ENCODE assay signal across 12 cellular contexts in the genomic region with DNA sequence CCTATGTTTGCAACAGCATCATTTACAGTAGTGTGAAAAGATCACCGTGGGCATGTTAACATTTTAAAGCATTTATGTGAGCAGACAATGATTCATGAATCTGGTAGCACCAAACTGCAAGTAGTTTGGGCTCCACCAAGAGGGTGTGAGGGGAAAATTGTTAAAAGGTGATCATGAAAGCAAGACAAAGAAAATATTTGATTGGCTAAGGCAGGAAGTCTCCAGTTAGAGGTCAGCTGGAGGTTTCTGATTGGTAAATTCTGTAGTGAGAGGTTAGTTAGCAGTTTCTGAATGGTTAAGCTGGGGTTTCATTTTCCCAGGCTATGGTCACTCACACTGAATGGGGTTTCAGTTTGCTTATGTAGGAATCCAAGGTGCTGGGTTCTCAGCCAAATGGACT. TPM values are rescaled to one million over a fixed set of nuclear protein-coding genes. Genes with fewer than 3 reads are reported as not detected.
DNase-seq lines count a peak whose midpoint lies in the region; ATAC-seq, FAIRE-seq and TF ChIP-seq lines count a peak whose summit lies in the region.
"Had no signal": no experiment of that assay in that cellular context is flagged by ENCODE, and none has a peak within 500 bp of the region (broad histone marks: within the 10 kb centered on the region; RNA-seq: fewer than 3 reads in every experiment).

No MANE protein-coding gene starts in this region.

- peaks cover 2% of the 10 kb centered on the region for H3K4me1 Mint-ChIP-seq in activated naive CD4-positive, alpha-beta T cell treated with anti-CD3 and anti-CD28 coated beads, Interleukin-2, amount 10 ng/mL, durations not matched to agents 7 days and 5 days
- H3K4me1 Mint-ChIP-seq in naive thymus-derived CD4-positive, alpha-beta T cell, result peaks cover 0 to 10% (median 0%) of the 10 kb centered on the region in 7 donors

- H3K27me3 Mint-ChIP-seq in activated naive CD4-positive, alpha-beta T cell treated with anti-CD3 and anti-CD28 coated beads, Interleukin-2, amount 10 ng/mL, durations not matched to agents 7 days and 5 days, result peaks cover 34% of the 10 kb centered on the region
- H3K27me3 Mint-ChIP-seq in naive thymus-derived CD4-positive, alpha-beta T cell, result peaks cover 19 to 31% (median 23%) of the 10 kb centered on the region in 5 donors

- no peak overlapping the region for H3K27ac Mint-ChIP-seq in activated naive CD4-positive, alpha-beta T cell treated with anti-CD3 and anti-CD28 coated beads, Interleukin-2, amount 50 U/mL, for 72 hours
- H3K27ac Mint-ChIP-seq in activated naive CD4-positive, alpha-beta T cell treated with anti-CD3 and anti-CD28 coated beads, Interleukin-2, amount 10 ng/mL, durations not matched to agents 7 days and 5 days, result no peak overlapping the region
- H3K27ac Mint-ChIP-seq in naive thymus-derived CD4-positive, alpha-beta T cell, result no peak overlapping the region
- H3K27ac Mint-ChIP-seq: dendritic cell treated with granulocyte-macrophage colony-stimulating factor and Interleukin-4, amounts not matched to agents 40 ng/mL and 50 ng/mL, for 4 days had no signal

- intact Hi-C loops in left lung (cut with DNase I), result no loop called here
- intact Hi-C loops in naive thymus-derived CD4-positive, alpha-beta T cell (cut with micrococcal nuclease), result no loop called here

- peaks cover 4 to 51% of the 10 kb centered on the region in 2 donors for H3K27me3 ChIP-seq in left lung
- peaks cover 0 to 4% of the 10 kb centered on the region in 2 donors for H3K27me3 ChIP-seq in naive thymus-derived CD4-positive, alpha-beta T cell (ENCODE audit: control insufficient read depth in 2 of 2, insufficient read depth in 2 of 2, low read length in 2 of 2)
- H3K27me3 ChIP-seq: BLaER1 had no signal

- H3K36me3 Mint-ChIP-seq in activated naive CD4-positive, alpha-beta T cell treated with anti-CD3 and anti-CD28 coated beads, Interleukin-2, amount 50 U/mL, for 72 hours, result no peaks in the 10 kb centered on the region
- no peaks in the 10 kb centered on the region for H3K36me3 Mint-ChIP-seq in activated naive CD4-positive, alpha-beta T cell treated with anti-CD3 and anti-CD28 coated beads, Interleukin-2, amount 10 ng/mL, durations not matched to agents 7 days and 5 days
- H3K36me3 Mint-ChIP-seq in naive thymus-derived CD4-positive, alpha-beta T cell, result no peaks in the 10 kb centered on the region

- no peak for FAIRE-seq in urothelium cell line (lab: Jason Lieb, UNC)

- no peak overlapping the region for H3K4me3 ChIP-seq in left lung
- H3K4me3 ChIP-seq in naive thymus-derived CD4-positive, alpha-beta T cell (ENCODE audit: low read length), result no peak overlapping the region
- H3K4me3 ChIP-seq: BLaER1, thoracic aorta had no signal

- no peaks in the 10 kb centered on the region for H3K9me3 Mint-ChIP-seq in activated naive CD4-positive, alpha-beta T cell treated with anti-CD3 and anti-CD28 coated beads, Interleukin-2, amount 50 U/mL, for 72 hours
- H3K9me3 Mint-ChIP-seq in activated naive CD4-positive, alpha-beta T cell treated with anti-CD3 and anti-CD28 coated beads, Interleukin-2, amount 10 ng/mL, durations not matched to agents 7 days and 5 days, result no peaks in the 10 kb centered on the region
- no peaks in the 10 kb centered on the region for H3K9me3 Mint-ChIP-seq in naive thymus-derived CD4-positive, alpha-beta T cell
- H3K9me3 Mint-ChIP-seq: dendritic cell treated with granulocyte-macrophage colony-stimulating factor and Interleukin-4, amounts not matched to agents 40 ng/mL and 50 ng/mL, for 4 days had no signal

- POLR2A ChIA-PET in naive thymus-derived CD4-positive, alpha-beta T cell (lab: Charles Lee), result no interaction called here

- ATAC-seq in activated naive CD4-positive, alpha-beta T cell treated with anti-CD3 and anti-CD28 coated beads, Interleukin-2, amount 50 U/mL, for 72 hours, result peak; percentile 86 to 95
- peak; percentile 96 for ATAC-seq in HG02588 (IDR thresholded peaks at IDR 0.05; ENCODE audit: unreplicated experiment)
- peak; percentile 88 for ATAC-seq in HG03575 (IDR thresholded peaks at IDR 0.05; ENCODE audit: extremely low read depth, insufficient number of reproducible peaks, low FRiP score, unreplicated experiment)
- ATAC-seq in left lung, result no peak
- ATAC-seq in naive thymus-derived CD4-positive, alpha-beta T cell, result no peak

- no peaks in the 10 kb centered on the region for H3K9me3 ChIP-seq in left lung
- no peaks in the 10 kb centered on the region for H3K9me3 ChIP-seq in naive thymus-derived CD4-positive, alpha-beta T cell (ENCODE audit: control insufficient read depth in 2 of 3, low read length in 3 of 3)
- H3K9me3 ChIP-seq: BLaER1, thoracic aorta had no signal

- CTCF ChIA-PET in activated naive CD4-positive, alpha-beta T cell treated with anti-CD3 and anti-CD28 coated beads, Interleukin-2, amount 10 ng/mL, durations not matched to agents 7 days and 5 days (lab: Charles Lee), result interaction anchor here (1.0 to 2.1 kb wide), 2 partner anchors 13 to 505 kb away, joined by 3 to 6 read pairs; a partner anchor contains a TSS
- CTCF ChIA-PET in naive thymus-derived CD4-positive, alpha-beta T cell (lab: Charles Lee), result no interaction called here

- no peak for DNase-seq in activated naive CD4-positive, alpha-beta T cell treated with anti-CD3 and anti-CD28 coated beads, Interleukin-2, amount 50 U/mL, for 72 hours (ENCODE audit: low spot score in 2 of 2)
- DNase-seq in activated naive CD4-positive, alpha-beta T cell treated with anti-CD3 and anti-CD28 coated beads, Interleukin-2, amount 10 ng/mL, durations not matched to agents 7 days and 5 days, result no peak
- DNase-seq in urothelium cell line (ENCODE audit: low spot score) (peak; percentile 39), left lung (no peak), NCI-H510A (lab: John Stamatoyannopoulos, UW) (no peak)
- DNase-seq in naive thymus-derived CD4-positive, alpha-beta T cell, result no peak

- no peaks in the 10 kb centered on the region for H3K4me1 ChIP-seq in left lung
- H3K4me1 ChIP-seq in naive thymus-derived CD4-positive, alpha-beta T cell (ENCODE audit: control insufficient read depth in 2 of 2, insufficient read depth in 2 of 2, low read length in 2 of 2), result no peaks in the 10 kb centered on the region

- H3K27ac ChIP-seq in left lung, result no peak overlapping the region
- H3K27ac ChIP-seq in naive thymus-derived CD4-positive, alpha-beta T cell (ENCODE audit: low read depth, low read length), result no peak overlapping the region
- H3K27ac ChIP-seq: BLaER1, thoracic aorta had no signal

- no peak overlapping the region for H3K4me3 Mint-ChIP-seq in activated naive CD4-positive, alpha-beta T cell treated with anti-CD3 and anti-CD28 coated beads, Interleukin-2, amount 10 ng/mL, durations not matched to agents 7 days and 5 days
- H3K4me3 Mint-ChIP-seq in naive thymus-derived CD4-positive, alpha-beta T cell, result no peak overlapping the region
- H3K4me3 Mint-ChIP-seq: dendritic cell treated with granulocyte-macrophage colony-stimulating factor and Interleukin-4, amounts not matched to agents 40 ng/mL and 50 ng/mL, for 4 days had no signal

- no peaks in the 10 kb centered on the region for H3K36me3 ChIP-seq in left lung
- no peaks in the 10 kb centered on the region for H3K36me3 ChIP-seq in naive thymus-derived CD4-positive, alpha-beta T cell (ENCODE audit: control insufficient read depth in 2 of 3, insufficient read depth in 3 of 3, low read length in 3 of 3)
- H3K36me3 ChIP-seq: BLaER1, thoracic aorta had no signal

- no peak for TF ChIP-seq CTCF in left lung (IDR thresholded peaks at IDR 0.05)

RNA-seq across cellular contexts. Expression of a gene that starts 13.5 kb away (rescaled TPM):
- total RNA-seq in activated naive CD4-positive, alpha-beta T cell treated with anti-CD3 and anti-CD28 coated beads, Interleukin-2, amount 50 U/mL, for 72 hours, result not detected
- total RNA-seq in left lung, result under 1 TPM; 0.17 to 0.37 TPM
- not detected for total RNA-seq in naive thymus-derived CD4-positive, alpha-beta T cell
- not detected for polyA plus RNA-seq in naive thymus-derived CD4-positive, alpha-beta T cell
- total RNA-seq: skeletal muscle tissue had no signal

RNA-seq across cellular contexts. Expression of a gene that starts 20.9 kb away (rescaled TPM):
- total RNA-seq in activated naive CD4-positive, alpha-beta T cell treated with anti-CD3 and anti-CD28 coated beads, Interleukin-2, amount 50 U/mL, for 72 hours, result 100 to 1,000 TPM; 320 to 351 TPM
- 10 to 100 TPM; 29.2 to 30.9 TPM for total RNA-seq in left lung
- 100 to 1,000 TPM in 1 of 5 experiments, 10 to 100 TPM in 4; 58.7 to 177 (median 88.9) TPM for total RNA-seq in naive thymus-derived CD4-positive, alpha-beta T cell
- polyA plus RNA-seq in naive thymus-derived CD4-positive, alpha-beta T cell, result 10 to 100 TPM; 40.2 to 64.0 TPM

Comparison
In these comparisons a context has a peak if more than half of its experiments do, and no peak if none do; other contexts are left out.
1. ATAC-seq: peak in activated naive CD4-positive, alpha-beta T cell treated with anti-CD3 and anti-CD28 coated beads, Interleukin-2, amount 50 U/mL, for 72 hours (2 of 2), HG02588 (single experiment) and HG03575 (single experiment); none in left lung (single experiment) and naive thymus-derived CD4-positive, alpha-beta T cell (single experiment).